ENCODE assay signal across 13 cellular contexts in the genomic region with DNA sequence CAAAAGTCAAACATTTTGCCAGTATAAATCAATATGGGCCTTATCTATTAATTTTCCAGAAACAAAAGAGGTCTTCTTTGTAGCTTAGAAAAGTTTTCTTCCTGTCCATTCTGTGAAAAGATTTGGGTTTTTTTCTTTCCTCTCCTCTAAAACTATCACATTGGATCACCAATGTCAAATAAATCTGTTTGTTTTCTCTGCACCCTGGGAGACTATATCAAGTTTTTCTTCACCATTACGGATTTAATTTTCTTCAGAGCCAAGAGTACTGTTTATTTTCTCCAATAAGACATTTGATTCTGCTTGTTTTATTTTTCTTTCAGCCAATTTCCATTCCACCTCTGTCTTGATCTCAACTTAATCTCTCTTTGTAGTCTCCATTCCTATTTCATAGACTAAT. TPM values are rescaled to one million over a fixed set of nuclear protein-coding genes. Genes with fewer than 3 reads are reported as not detected.
DNase-seq lines count a peak whose midpoint lies in the region; ATAC-seq and TF ChIP-seq lines count a peak whose summit lies in the region.
"Had no signal": no experiment of that assay in that cellular context is flagged by ENCODE, and none has a peak within 500 bp of the region (broad histone marks: within the 10 kb centered on the region; RNA-seq: fewer than 3 reads in every experiment).

No MANE protein-coding gene starts in this region.

- no peaks in the 10 kb centered on the region for H3K4me1 Mint-ChIP-seq in activated T-helper 17 cell treated with anti-CD3 and anti-CD28 coated beads, Interleukin-2, amount 50 U/mL, for 72 hours
- H3K4me1 Mint-ChIP-seq in glutamatergic neuron (ENCODE audit: low read depth, unreplicated experiment), result peaks cover 14% of the 10 kb centered on the region

- H3K27me3 Mint-ChIP-seq in activated T-helper 17 cell treated with anti-CD3 and anti-CD28 coated beads, Interleukin-2, amount 50 U/mL, for 72 hours, result peaks cover 10% of the 10 kb centered on the region
- peaks cover 10% of the 10 kb centered on the region for H3K27me3 Mint-ChIP-seq in glutamatergic neuron (ENCODE audit: unreplicated experiment)

- H3K36me3 ChIP-seq in H7 (replicated peaks; ENCODE audit: control insufficient read depth, insufficient read depth, low read length), result no peaks in the 10 kb centered on the region
- no peaks in the 10 kb centered on the region for H3K36me3 ChIP-seq in parathyroid adenoma (ENCODE audit: control insufficient read depth, insufficient read depth, low read length)

- H3K27ac ChIP-seq in parathyroid adenoma, result peak overlapping the region; percentile 7

- H3K27me3 ChIP-seq in H7 (ENCODE audit: control insufficient read depth, insufficient read depth, low read length), result peaks cover 8% of the 10 kb centered on the region
- no peaks in the 10 kb centered on the region for H3K27me3 ChIP-seq in parathyroid adenoma (ENCODE audit: control insufficient read depth, insufficient read depth, low read length)

- TF ChIP-seq CTCF in glutamatergic neuron (IDR thresholded peaks at IDR 0.05; ENCODE audit: partially characterized antibody, unreplicated experiment) (no peak), parathyroid adenoma (IDR thresholded peaks at IDR 0.05) (no peak), GM10266 (IDR thresholded peaks at IDR 0.05; ENCODE audit: control insufficient read depth, insufficient read depth, low read depth, missing control alignments) (no peak)

- H3K27ac Mint-ChIP-seq in activated T-helper 17 cell treated with anti-CD3 and anti-CD28 coated beads, Interleukin-2, amount 50 U/mL, for 72 hours, result no peak overlapping the region
- H3K27ac Mint-ChIP-seq in glutamatergic neuron (ENCODE audit: unreplicated experiment), result no peak overlapping the region

- H3K4me3 ChIP-seq in H7 (ENCODE audit: insufficient read depth, low read depth, low read length) (peak overlapping the region; percentile 0; the same call in 1 of the 2 replicates), parathyroid adenoma (ENCODE audit: low read depth, low read length) (peak overlapping the region; percentile 95)
- H3K4me3 ChIP-seq: GM12878 had no signal

- ATAC-seq in activated T-helper 17 cell treated with anti-CD3 and anti-CD28 coated beads, Interleukin-2, amount 50 U/mL, for 72 hours (replicated peaks), result no peak
- no peak for ATAC-seq in activated CD4-positive, CD25-positive, alpha-beta regulatory T cell treated with anti-CD3 and anti-CD28 coated beads, Interleukin-2, amount 50 U/mL, for 24 hours
- ATAC-seq: GM12878 had no signal

- H3K4me2 ChIP-seq in parathyroid adenoma (ENCODE audit: low read length), result peak overlapping the region; percentile 88

- no peaks in the 10 kb centered on the region for H3K36me3 Mint-ChIP-seq in activated T-helper 17 cell treated with anti-CD3 and anti-CD28 coated beads, Interleukin-2, amount 50 U/mL, for 72 hours (ENCODE audit: low read depth)
- H3K36me3 Mint-ChIP-seq in glutamatergic neuron (ENCODE audit: unreplicated experiment), result no peaks in the 10 kb centered on the region

- no peaks in the 10 kb centered on the region for H3K9me3 Mint-ChIP-seq in activated T-helper 17 cell treated with anti-CD3 and anti-CD28 coated beads, Interleukin-2, amount 50 U/mL, for 72 hours
- peaks cover 15% of the 10 kb centered on the region for H3K9me3 Mint-ChIP-seq in glutamatergic neuron (ENCODE audit: unreplicated experiment)

- H3K4me3 Mint-ChIP-seq in activated T-helper 17 cell treated with anti-CD3 and anti-CD28 coated beads, Interleukin-2, amount 50 U/mL, for 72 hours, result peak overlapping the region; percentile 78
- peak overlapping the region; percentile 91 for H3K4me3 Mint-ChIP-seq in glutamatergic neuron (ENCODE audit: unreplicated experiment)

- peaks cover 2% of the 10 kb centered on the region for H3K4me1 ChIP-seq in parathyroid adenoma

- DNase-seq in H7, result no peak
- DNase-seq in glutamatergic neuron, result no peak
- no peak for DNase-seq in GDM1 (lab: John Stamatoyannopoulos, UW)
- no peak for DNase-seq in effector CD4-positive, alpha-beta T cell
- no peak for DNase-seq in GM10266 (ENCODE audit: extremely low spot score)
- DNase-seq: activated naive CD4-positive, alpha-beta T cell treated with anti-CD3 and anti-CD28 coated beads, Interleukin-2, amount 50 U/mL, for 16 hours; NCI-H1417; NCI-H524 treated with DMSO at 0.1 percent for 48 hours; stimulated activated CD8-positive, alpha-beta memory T cell treated with anti-CD3 and anti-CD28 coated beads, Interleukin-4, amount 100 ng/mL, for 48 hours had no signal

- H3K9ac ChIP-seq in parathyroid adenoma, result no peak overlapping the region

- H3K9me3 ChIP-seq in parathyroid adenoma (ENCODE audit: control insufficient read depth, low read length), result no peaks in the 10 kb centered on the region

- no peaks in the 10 kb centered on the region for H3K79me2 ChIP-seq in parathyroid adenoma

- H2AFZ ChIP-seq in parathyroid adenoma, result peak overlapping the region; percentile 99

RNA-seq across cellular contexts. Expression of gene LZTS3, which starts 1.9 kb away (rescaled TPM):
- total RNA-seq in H7 (2014; rRNA removed; shearing (Covaris generic)), result 10.2 and 11.0 TPM in 2 replicates
- 1 to 10 TPM in 1 of 2 donors, under 1 TPM in 1; 0.82 to 3.1 TPM for total RNA-seq in activated T-helper 17 cell treated with anti-CD3 and anti-CD28 coated beads, Interleukin-2, amount 50 U/mL, for 72 hours
- 56.8 TPM for total RNA-seq in glutamatergic neuron (ENCODE audit: unreplicated experiment)

RNA-seq across cellular contexts. Expression of gene FASTKD5, which starts 15.6 kb away (rescaled TPM):
- total RNA-seq in H7 (2014; rRNA removed; shearing (Covaris generic)), result 20.4 and 22.0 TPM in 2 replicates
- 10 to 100 TPM; 20.4 to 32.9 TPM for total RNA-seq in activated T-helper 17 cell treated with anti-CD3 and anti-CD28 coated beads, Interleukin-2, amount 50 U/mL, for 72 hours
- total RNA-seq in glutamatergic neuron (ENCODE audit: unreplicated experiment), result 19.5 TPM

RNA-seq across cellular contexts. Expression of gene UBOX5, which starts 15.6 kb away (rescaled TPM):
- total RNA-seq in H7 (2014; rRNA removed; shearing (Covaris generic)), result 6.4 and 6.9 TPM in 2 replicates
- 1 to 10 TPM; 6.5 to 7.0 TPM for total RNA-seq in activated T-helper 17 cell treated with anti-CD3 and anti-CD28 coated beads, Interleukin-2, amount 50 U/mL, for 72 hours
- total RNA-seq in glutamatergic neuron (ENCODE audit: unreplicated experiment), result 8.6 TPM

RNA-seq across cellular contexts. Expression of gene DDRGK1, which starts 29.2 kb away (rescaled TPM):
- 38.5 and 46.5 TPM in 2 replicates for total RNA-seq in H7 (2014; rRNA removed; shearing (Covaris generic))
- total RNA-seq in activated T-helper 17 cell treated with anti-CD3 and anti-CD28 coated beads, Interleukin-2, amount 50 U/mL, for 72 hours, result 10 to 100 TPM; 67.7 to 71.2 TPM
- 59.3 TPM for total RNA-seq in glutamatergic neuron (ENCODE audit: unreplicated experiment)

RNA-seq across cellular contexts. Expression of gene ITPA, which starts 34.0 kb away (rescaled TPM):
- total RNA-seq in H7 (2014; rRNA removed; shearing (Covaris generic)), result 140 and 147 TPM in 2 replicates
- 10 to 100 TPM; 45.0 to 85.6 TPM for total RNA-seq in activated T-helper 17 cell treated with anti-CD3 and anti-CD28 coated beads, Interleukin-2, amount 50 U/mL, for 72 hours
- total RNA-seq in glutamatergic neuron (ENCODE audit: unreplicated experiment), result 72.1 TPM
